In the genomic region with DNA sequence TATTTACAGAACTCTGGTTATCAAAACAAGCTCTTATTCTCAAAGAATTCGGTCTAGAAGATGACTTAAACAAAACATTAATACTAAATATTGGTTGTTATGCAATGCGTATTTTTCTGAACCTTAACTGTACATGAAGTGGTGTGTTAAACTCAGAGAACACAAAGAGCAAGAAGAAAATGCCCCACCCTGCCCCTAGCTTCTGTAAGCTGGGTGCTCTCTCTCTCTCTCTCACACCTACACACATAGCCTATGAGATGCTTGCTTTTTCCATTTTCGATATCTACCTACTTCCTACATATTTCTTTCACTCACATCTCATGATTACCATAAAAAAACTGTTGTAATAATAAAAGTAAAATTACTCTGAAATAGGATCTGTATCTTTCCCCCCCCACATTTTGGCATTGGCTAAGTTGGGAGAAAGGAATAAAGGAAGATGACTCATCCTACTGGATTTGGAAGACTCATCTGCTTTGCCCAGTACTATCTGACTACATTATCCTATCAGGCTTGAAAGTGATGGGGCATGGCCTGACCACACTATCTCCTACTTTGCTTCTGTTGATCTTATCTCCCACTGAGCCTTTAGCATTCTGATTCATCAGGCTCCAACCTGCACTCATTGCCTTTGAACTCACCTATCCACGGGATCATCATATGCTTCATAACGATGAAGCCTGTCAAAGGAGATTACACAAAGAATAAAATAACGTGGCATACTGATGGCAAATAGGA, we compare ENCODE assay signal across 12 cellular contexts. TPM values are rescaled to one million over a fixed set of nuclear protein-coding genes. Genes with fewer than 3 reads are reported as not detected.
DNase-seq lines count a peak whose midpoint lies in the region; ATAC-seq and TF ChIP-seq lines count a peak whose summit lies in the region.
"Had no signal": no experiment of that assay in that cellular context is flagged by ENCODE, and none has a peak within 500 bp of the region (broad histone marks: within the 10 kb centered on the region; RNA-seq: fewer than 3 reads in every experiment).

No MANE protein-coding gene starts in this region.

- H3K4me1 Mint-ChIP-seq in activated CD4-positive, alpha-beta T cell treated with anti-CD3 and anti-CD28 coated beads for 36 hours, result peaks cover 47% of the 10 kb centered on the region

- no peaks in the 10 kb centered on the region for H4K20me1 ChIP-seq in PC-3 (ENCODE audit: low read length)

- peak overlapping the region; percentile 81; the same call in 1 of the 2 replicates for H3K4me3 ChIP-seq in PC-3 (ENCODE audit: low read length)
- H3K4me3 ChIP-seq in skeletal muscle cell (ENCODE audit: low read depth, low read length), result no peak overlapping the region

- H3K27me3 Mint-ChIP-seq in activated CD4-positive, alpha-beta T cell treated with anti-CD3 and anti-CD28 coated beads for 36 hours, result no peaks in the 10 kb centered on the region
- H3K27me3 Mint-ChIP-seq: activated CD4-positive, alpha-beta T cell treated with anti-CD3 and anti-CD28 coated beads, Interleukin-2, amount 10 ng/mL, durations not matched to agents 24 days and 14 days had no signal

- H3K9ac ChIP-seq in PC-3 (ENCODE audit: low read length), result no peak overlapping the region
- H3K9ac ChIP-seq: parathyroid adenoma had no signal

- peak overlapping the region; percentile 90 for H3K4me2 ChIP-seq in PC-3 (ENCODE audit: low read length)

- BruUV-seq in PC-3 (replicated peaks; lab: Mats Ljungman, UMichigan), result no TSS peak

- peaks cover 10% of the 10 kb centered on the region for H3F3A ChIP-seq in PC-3 (ENCODE audit: low read length, unreplicated experiment)

- intact Hi-C loops in activated CD4-positive, alpha-beta T cell treated with anti-CD3 and anti-CD28 coated beads for 36 hours (cut with DNase I, micrococcal nuclease), result loop anchor here in 1 of 2 experiments (10.0 kb wide), 1 partner anchor 1055 kb away; a partner anchor contains a TSS
- intact Hi-C loops in PC-3 (cut with micrococcal nuclease), result no loop called here

- peaks cover 51% of the 10 kb centered on the region for H3K79me2 ChIP-seq in PC-3 (ENCODE audit: low read length)
- H3K79me2 ChIP-seq: parathyroid adenoma had no signal

- no peaks in the 10 kb centered on the region for H3K27me3 ChIP-seq in PC-3 (ENCODE audit: low read length)

- TF ChIP-seq CTCF in PC-3 (conservative IDR thresholded peaks at IDR 0.05; ENCODE audit: low read depth, low read length), result no peak

- CTCF ChIA-PET in activated CD4-positive, alpha-beta T cell treated with anti-CD3 and anti-CD28 coated beads for 36 hours (lab: Charles Lee), result interaction anchor here (0.6 to 1.1 kb wide), 3 partner anchors 12 to 33 kb away, joined by 3 to 5 read pairs (median 4); no protein-coding TSS in a partner anchor
- CTCF ChIA-PET in PC-3 (lab: Charles Lee), result no interaction called here

- peaks cover 39% of the 10 kb centered on the region for H3K36me3 Mint-ChIP-seq in activated CD4-positive, alpha-beta T cell treated with anti-CD3 and anti-CD28 coated beads for 36 hours (ENCODE audit: low read depth)

- ATAC-seq in activated CD4-positive, alpha-beta T cell treated with anti-CD3 and anti-CD28 coated beads for 36 hours, result peak; percentile 7
- ATAC-seq in PC-3 (peak; percentile 27), HG02938 (IDR thresholded peaks at IDR 0.05; ENCODE audit: unreplicated experiment) (no peak)

- H3K4me3 Mint-ChIP-seq in activated CD4-positive, alpha-beta T cell treated with anti-CD3 and anti-CD28 coated beads for 36 hours, result no peak overlapping the region
- H3K4me3 Mint-ChIP-seq: activated CD4-positive, alpha-beta T cell treated with anti-CD3 and anti-CD28 coated beads, Interleukin-2, amount 10 ng/mL, durations not matched to agents 24 days and 14 days had no signal

- no peaks in the 10 kb centered on the region; the same call in 1 of the 2 replicates for H3K36me3 ChIP-seq in PC-3 (ENCODE audit: low read depth, low read length)

- no peaks in the 10 kb centered on the region for H3K9me2 ChIP-seq in PC-3 (replicated peaks; ENCODE audit: low read length)

- peak overlapping the region; percentile 56 for H3K27ac ChIP-seq in PC-3 (ENCODE audit: low read length)
- H3K27ac ChIP-seq: parathyroid adenoma had no signal

- peak; percentile 10 for DNase-seq in activated CD4-positive, alpha-beta T cell treated with anti-CD3 and anti-CD28 coated beads for 36 hours
- no peak for DNase-seq in activated CD4-positive, alpha-beta T cell treated with anti-CD3 and anti-CD28 coated beads, Interleukin-2, amount 50 U/mL, for 4 hours
- peak; percentile 75 for DNase-seq in PC-3
- DNase-seq in fibroblast of gingiva (ENCODE audit: low read depth), result peak; percentile 63
- peak; percentile 21 for DNase-seq in skeletal muscle cell (ENCODE audit: low read depth)
- no peak for DNase-seq in T-helper 9 cell
- no peak for DNase-seq in NCI-H1092 (lab: John Stamatoyannopoulos, UW)
- DNase-seq: activated CD4-positive, alpha-beta T cell treated with anti-CD3 and anti-CD28 coated beads, Interleukin-2, amount 10 ng/mL, durations not matched to agents 24 days and 14 days; amygdala; Kasumi-1 had no signal

- POLR2A ChIA-PET in activated CD4-positive, alpha-beta T cell treated with anti-CD3 and anti-CD28 coated beads for 36 hours (lab: Charles Lee), result no interaction called here
- POLR2A ChIA-PET in PC-3 (lab: Charles Lee; ENCODE audit: unreplicated experiment), result no interaction called here

- H3K9me3 ChIP-seq in PC-3 (ENCODE audit: low read length), result no peaks in the 10 kb centered on the region

- peaks cover 31% of the 10 kb centered on the region for H3K4me1 ChIP-seq in PC-3 (ENCODE audit: insufficient read depth, low read length)
- H3K4me1 ChIP-seq: parathyroid adenoma had no signal

- H2AFZ ChIP-seq in PC-3 (ENCODE audit: low read length), result peak overlapping the region; percentile 44; the same call in 1 of the 2 replicates
- H2AFZ ChIP-seq: parathyroid adenoma had no signal

- peak overlapping the region; percentile 23 for H3K27ac Mint-ChIP-seq in activated CD4-positive, alpha-beta T cell treated with anti-CD3 and anti-CD28 coated beads for 36 hours
- H3K27ac Mint-ChIP-seq: activated CD4-positive, alpha-beta T cell treated with anti-CD3 and anti-CD28 coated beads, Interleukin-2, amount 10 ng/mL, durations not matched to agents 24 days and 14 days had no signal

- peaks cover 11% of the 10 kb centered on the region for H3K9me3 Mint-ChIP-seq in activated CD4-positive, alpha-beta T cell treated with anti-CD3 and anti-CD28 coated beads for 36 hours (ENCODE audit: low read depth)

RNA-seq across cellular contexts. Expression of a gene that starts 2.9 kb away (rescaled TPM):
- total RNA-seq in activated CD4-positive, alpha-beta T cell treated with anti-CD3 and anti-CD28 coated beads for 36 hours, result 10 to 100 TPM; 26.7 to 34.2 TPM
- 56.2 and 57.7 TPM in 2 replicates for total RNA-seq in PC-3 (2014; rRNA removed)

RNA-seq across cellular contexts. Expression of a gene that starts 3.0 kb away (rescaled TPM):
- 10 to 100 TPM; 29.9 to 33.7 TPM for total RNA-seq in activated CD4-positive, alpha-beta T cell treated with anti-CD3 and anti-CD28 coated beads for 36 hours
- total RNA-seq in PC-3 (2014; rRNA removed), result 14.1 and 21.2 TPM in 2 replicates

RNA-seq across cellular contexts. Expression of a gene that starts 56.3 kb away (rescaled TPM):
- not detected for total RNA-seq in activated CD4-positive, alpha-beta T cell treated with anti-CD3 and anti-CD28 coated beads for 36 hours
- not detected in 2 replicates for total RNA-seq in PC-3 (2014; rRNA removed)
- total RNA-seq: activated CD4-positive, alpha-beta T cell treated with anti-CD3 and anti-CD28 coated beads, Interleukin-2, amount 10 ng/mL, durations not matched to agents 24 days and 14 days had no signal

Comparison
In these comparisons a context has a peak if more than half of its experiments do, and no peak if none do; other contexts are left out.
1. DNase-seq: peak in activated CD4-positive, alpha-beta T cell treated with anti-CD3 and anti-CD28 coated beads for 36 hours (single experiment), PC-3 (single experiment), fibroblast of gingiva (single experiment) and skeletal muscle cell (single experiment); none in activated CD4-positive, alpha-beta T cell treated with anti-CD3 and anti-CD28 coated beads, Interleukin-2, amount 50 U/mL, for 4 hours (0 of 2), T-helper 9 cell (single experiment) and NCI-H1092 (single experiment).